7 cellular contexts compared by ENCODE assay signal in the genomic region with DNA sequence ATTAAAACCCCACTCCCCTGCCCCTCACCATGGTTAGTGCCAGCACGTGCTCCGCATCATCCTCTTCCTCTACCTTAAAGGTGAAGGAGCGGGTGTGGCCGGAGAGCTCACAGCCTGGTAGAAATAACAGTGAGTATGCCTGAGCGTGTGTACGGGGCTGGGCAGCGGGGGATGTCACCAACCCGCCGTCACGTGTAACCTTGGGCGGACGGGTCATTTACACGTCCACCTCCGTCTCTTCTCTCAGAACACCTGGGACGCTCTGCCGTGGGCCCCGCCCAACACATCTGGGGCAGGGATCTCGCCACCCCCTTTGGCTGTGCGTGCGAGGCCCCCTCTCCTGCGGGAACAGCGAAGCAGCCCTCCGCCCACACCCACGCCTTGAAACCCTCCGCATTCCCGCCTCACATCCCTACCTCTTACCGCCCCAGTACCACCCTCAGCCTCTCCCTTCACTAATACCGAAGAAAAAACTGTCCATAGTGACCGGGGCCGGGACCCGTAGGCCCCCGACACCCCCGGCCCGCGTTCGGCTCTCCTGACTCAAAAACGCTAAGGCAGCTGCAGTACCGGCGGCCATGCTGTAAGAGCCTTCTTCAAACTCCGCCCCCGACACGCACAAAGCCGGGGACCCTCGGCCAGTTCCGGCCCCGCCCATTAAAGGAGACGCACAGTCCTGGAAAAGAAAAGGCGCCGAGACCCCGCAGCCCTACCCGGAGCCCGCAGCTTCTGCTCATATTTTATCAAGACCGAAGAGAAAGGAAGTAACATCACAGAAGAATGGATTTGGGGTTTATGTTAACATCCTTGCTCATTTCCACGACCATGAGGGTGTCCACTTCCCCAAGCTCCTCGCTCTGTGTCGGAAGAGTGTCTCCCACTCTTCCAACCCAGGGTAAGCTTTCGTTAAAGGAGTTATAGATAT. TPM values are rescaled to one million over a fixed set of nuclear protein-coding genes. Genes with fewer than 3 reads are reported as not detected.
DNase-seq lines count a peak whose midpoint lies in the region; ATAC-seq, FAIRE-seq and TF ChIP-seq lines count a peak whose summit lies in the region.

Gene NPM3 (minus strand): TSS at position 636 of the 925 bp plus-strand sequence. CDS start 56 bp downstream, at position 580.

- H3K4me3 Mint-ChIP-seq in central memory CD8-positive, alpha-beta T cell = peak within 1 kb of the TSS; percentile 99

- H3K4me1 ChIP-seq in kidney (ENCODE audit: control insufficient read depth in 1 of 2, insufficient read depth in 1 of 2, low read depth in 1 of 2, low read length in 2 of 2) = peaks cover 4 to 30% of the 10 kb centered on the region in 2 donors

- peak; percentile 64 for DNase-seq in NCI-H226
- peak; percentile 54 to 58 for DNase-seq in central memory CD8-positive, alpha-beta T cell (ENCODE audit: low spot score in 2 of 2)
- DNase-seq in kidney = peak; percentile 93
- DNase-seq in stimulated activated CD4-positive, alpha-beta T cell treated with anti-CD3 and anti-CD28 coated beads, Interleukin-15, amount 100 ng/mL, for 1 hour (ENCODE audit: low read depth in 1 of 2, low spot score in 1 of 2) = peak; percentile 56 to 77

- H3K36me3 ChIP-seq in kidney (ENCODE audit: control insufficient read depth in 1 of 2, insufficient read depth in 2 of 2, low read length in 2 of 2) = peaks cover 18 to 28% of the 10 kb centered on the region in 2 donors

- TF ChIP-seq CTCF in kidney (IDR thresholded peaks at IDR 0.05; ENCODE audit: borderline replicate concordance, extremely low read depth, insufficient read depth) = no peak

- intact Hi-C loops in kidney (cut with DNase I) = no loop called here

- H3K4me1 Mint-ChIP-seq in central memory CD8-positive, alpha-beta T cell = peaks cover 57% of the 10 kb centered on the region

- no peak within 1 kb of the TSS for H3K27ac ChIP-seq in kidney (ENCODE audit: low read depth in 2 of 2, low read length in 2 of 2)

- no peaks in the 10 kb centered on the region for H3K9me3 Mint-ChIP-seq in central memory CD8-positive, alpha-beta T cell

- H3K27ac Mint-ChIP-seq in central memory CD8-positive, alpha-beta T cell (ENCODE audit: low read depth) = peak within 1 kb of the TSS; percentile 96

- peak within 1 kb of the TSS; percentile 29 to 70 for H3K9ac ChIP-seq in kidney (ENCODE audit: low read length in 2 of 2)

- peak within 1 kb of the TSS; percentile 77 to 80 for H3K4me3 ChIP-seq in kidney (ENCODE audit: low read length in 2 of 2)

- ATAC-seq in GM18498 (IDR thresholded peaks at IDR 0.05; ENCODE audit: unreplicated experiment) (peak; percentile 66), HG02938 (IDR thresholded peaks at IDR 0.05; ENCODE audit: unreplicated experiment) (peak; percentile 60)
- ATAC-seq in activated CD4-positive, CD25-positive, alpha-beta regulatory T cell treated with anti-CD3 and anti-CD28 coated beads, Interleukin-2, amount 50 U/mL, for 24 hours = peak; percentile 83 to 88
- ATAC-seq in central memory CD8-positive, alpha-beta T cell (replicated peaks; ENCODE audit: extremely low read depth, poor library complexity, severe bottlenecking) = peak; percentile 74

- no peaks in the 10 kb centered on the region for H3K9me3 ChIP-seq in kidney (ENCODE audit: control insufficient read depth in 1 of 2, low read length in 2 of 2)

- peaks cover 39% of the 10 kb centered on the region for H3K36me3 Mint-ChIP-seq in central memory CD8-positive, alpha-beta T cell (ENCODE audit: insufficient read depth)

- H3K27me3 Mint-ChIP-seq in central memory CD8-positive, alpha-beta T cell = peaks cover 14% of the 10 kb centered on the region

- no peak for FAIRE-seq in kidney (lab: Jason Lieb, UNC)

RNA-seq across cellular contexts. Expression of gene NPM3, which starts in this region (rescaled TPM):
- total RNA-seq in kidney = 23.8 TPM
- 34.0 TPM for polyA plus RNA-seq in kidney (ENCODE audit: insufficient read depth, low read depth, low replicate concordance)
